8 cellular contexts compared by ENCODE assay signal in genomic region chr12:92145481-92145730, GRCh38. TPM values are rescaled to one million over a fixed set of nuclear protein-coding genes. Genes with fewer than 3 reads are reported as not detected.
A peak's percentile ranks its signal among the peaks of the same experiment; 100 is the strongest.
DNase-seq lines count a peak whose midpoint lies in the region; TF ChIP-seq lines count a peak whose summit lies in the region.

No MANE protein-coding gene starts in this region.

- H3K9me3 ChIP-seq in MG63 (no peaks in the 10 kb centered on the region), muscle layer of duodenum (ENCODE audit: control insufficient read depth in 1 of 2, low read length in 2 of 2) (no peaks in the 10 kb centered on the region)

- intact Hi-C loops in activated CD4-positive, alpha-beta T cell treated with anti-CD3 and anti-CD28 coated beads, Interleukin-2, amount 10 ng/mL, durations not matched to agents 24 days and 14 days (cut with micrococcal nuclease) = loop anchor here (1.0 to 5.0 kb wide), 6 partner anchors 8 to 782 kb away; partner anchors contain the start of gene EEA1
- intact Hi-C loops in dendritic cell treated with granulocyte-macrophage colony-stimulating factor and Interleukin-4, amounts not matched to agents 40 ng/mL and 50 ng/mL, for 4 days (cut with micrococcal nuclease) = loop anchor here (5.0 to 10.0 kb wide), 3 partner anchors 149 to 447 kb away; no protein-coding TSS in a partner anchor

- peaks cover 32% of the 10 kb centered on the region for H3K36me3 ChIP-seq in MG63
- H3K36me3 ChIP-seq in muscle layer of duodenum (ENCODE audit: control insufficient read depth in 1 of 2, insufficient read depth in 2 of 2, low read length in 2 of 2) = peaks cover 16 to 29% of the 10 kb centered on the region in 2 donors

- POLR2A ChIA-PET in HEK293T (lab: Yijun Ruan, JAX) = interaction anchor here (0.6 to 3.6 kb wide), 94 partner anchors 10 to 775 kb away, joined by 3 to 48 read pairs (median 4); no protein-coding TSS in a partner anchor

- H3K27me3 ChIP-seq in MG63 (no peaks in the 10 kb centered on the region), muscle layer of duodenum (ENCODE audit: low read depth, low read length) (no peaks in the 10 kb centered on the region)

- peaks cover 28% of the 10 kb centered on the region for H3K4me1 Mint-ChIP-seq in activated CD4-positive, alpha-beta T cell treated with anti-CD3 and anti-CD28 coated beads, Interleukin-2, amount 10 ng/mL, durations not matched to agents 24 days and 14 days
- H3K4me1 Mint-ChIP-seq in dendritic cell treated with granulocyte-macrophage colony-stimulating factor and Interleukin-4, amounts not matched to agents 40 ng/mL and 50 ng/mL, for 4 days (ENCODE audit: low read depth) = peaks cover 45% of the 10 kb centered on the region

- peak overlapping the region; percentile 99 for H3K27ac Mint-ChIP-seq in activated CD4-positive, alpha-beta T cell treated with anti-CD3 and anti-CD28 coated beads, Interleukin-2, amount 10 ng/mL, durations not matched to agents 24 days and 14 days
- H3K27ac Mint-ChIP-seq in dendritic cell treated with granulocyte-macrophage colony-stimulating factor and Interleukin-4, amounts not matched to agents 40 ng/mL and 50 ng/mL, for 4 days = peak overlapping the region; percentile 92

- CTCF ChIA-PET in HEK293T (lab: Yijun Ruan, JAX) = interaction anchor here (0.6 to 1.1 kb wide), 3 partner anchors 9 to 334 kb away, joined by 3 to 4 read pairs (median 4); no protein-coding TSS in a partner anchor

- peaks cover 0 to 4% of the 10 kb centered on the region in 2 donors for H3K4me1 ChIP-seq in muscle layer of duodenum (ENCODE audit: control insufficient read depth in 1 of 2, insufficient read depth in 2 of 2, low read length in 2 of 2)

- no peak for DNase-seq in activated CD4-positive, alpha-beta T cell treated with anti-CD3 and anti-CD28 coated beads, Interleukin-2, amount 10 ng/mL, durations not matched to agents 24 days and 14 days
- no peak for DNase-seq in activated CD4-positive, alpha-beta T cell treated with anti-CD3 and anti-CD28 coated beads for 48 hours
- DNase-seq in MG63 = no peak
- no peak for DNase-seq in SK-N-DZ (ENCODE audit: low spot score)
- DNase-seq in NCI-H2029 treated with DMSO at 0.1 percent for 48 hours (lab: John Stamatoyannopoulos, UW) = no peak
- no peak for DNase-seq in HEK293T (ENCODE audit: extremely low spot score)

- H3K27me3 Mint-ChIP-seq in activated CD4-positive, alpha-beta T cell treated with anti-CD3 and anti-CD28 coated beads, Interleukin-2, amount 10 ng/mL, durations not matched to agents 24 days and 14 days = no peaks in the 10 kb centered on the region
- no peaks in the 10 kb centered on the region for H3K27me3 Mint-ChIP-seq in dendritic cell treated with granulocyte-macrophage colony-stimulating factor and Interleukin-4, amounts not matched to agents 40 ng/mL and 50 ng/mL, for 4 days

- H3K4me3 ChIP-seq in MG63 (peak overlapping the region; percentile 76), muscle layer of duodenum (ENCODE audit: low read depth in 1 of 2, low read length in 2 of 2) (peak overlapping the region; percentile 95 to 98)

- H3K9me3 Mint-ChIP-seq in activated CD4-positive, alpha-beta T cell treated with anti-CD3 and anti-CD28 coated beads, Interleukin-2, amount 10 ng/mL, durations not matched to agents 24 days and 14 days = no peaks in the 10 kb centered on the region
- H3K9me3 Mint-ChIP-seq in dendritic cell treated with granulocyte-macrophage colony-stimulating factor and Interleukin-4, amounts not matched to agents 40 ng/mL and 50 ng/mL, for 4 days = no peaks in the 10 kb centered on the region

- peak overlapping the region; percentile 99 for H3K4me3 Mint-ChIP-seq in activated CD4-positive, alpha-beta T cell treated with anti-CD3 and anti-CD28 coated beads, Interleukin-2, amount 10 ng/mL, durations not matched to agents 24 days and 14 days
- H3K4me3 Mint-ChIP-seq in dendritic cell treated with granulocyte-macrophage colony-stimulating factor and Interleukin-4, amounts not matched to agents 40 ng/mL and 50 ng/mL, for 4 days = peak overlapping the region; percentile 96

- peak overlapping the region; percentile 93 for H3K27ac ChIP-seq in muscle layer of duodenum (ENCODE audit: low read length)

- H3K36me3 Mint-ChIP-seq in activated CD4-positive, alpha-beta T cell treated with anti-CD3 and anti-CD28 coated beads, Interleukin-2, amount 10 ng/mL, durations not matched to agents 24 days and 14 days (ENCODE audit: low read depth) = peaks cover 60% of the 10 kb centered on the region
- H3K36me3 Mint-ChIP-seq in dendritic cell treated with granulocyte-macrophage colony-stimulating factor and Interleukin-4, amounts not matched to agents 40 ng/mL and 50 ng/mL, for 4 days (ENCODE audit: low read depth) = peaks cover 42% of the 10 kb centered on the region

TF ChIP-seq in HEK293T, 16 proteins besides CTCF, POLR2A, EP300 and RAD21:
- TF ChIP-seq SP1 (IDR thresholded peaks at IDR 0.05) = no peak
- TF ChIP-seq, protein P1, sequence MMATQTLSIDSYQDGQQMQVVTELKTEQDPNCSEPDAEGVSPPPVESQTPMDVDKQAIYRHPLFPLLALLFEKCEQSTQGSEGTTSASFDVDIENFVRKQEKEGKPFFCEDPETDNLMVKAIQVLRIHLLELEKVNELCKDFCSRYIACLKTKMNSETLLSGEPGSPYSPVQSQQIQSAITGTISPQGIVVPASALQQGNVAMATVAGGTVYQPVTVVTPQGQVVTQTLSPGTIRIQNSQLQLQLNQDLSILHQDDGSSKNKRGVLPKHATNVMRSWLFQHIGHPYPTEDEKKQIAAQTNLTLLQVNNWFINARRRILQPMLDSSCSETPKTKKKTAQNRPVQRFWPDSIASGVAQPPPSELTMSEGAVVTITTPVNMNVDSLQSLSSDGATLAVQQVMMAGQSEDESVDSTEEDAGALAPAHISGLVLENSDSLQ (IDR thresholded peaks at IDR 0.05) = no peak
- TF ChIP-seq ARNT (IDR thresholded peaks at IDR 0.05) = no peak
- no peak for TF ChIP-seq ZNF384 (IDR thresholded peaks at IDR 0.05)
- no peak for TF ChIP-seq FOXK2 (IDR thresholded peaks at IDR 0.05)
- no peak for TF ChIP-seq FOXM1 (IDR thresholded peaks at IDR 0.05; ENCODE audit: borderline replicate concordance)
- TF ChIP-seq TARDBP (IDR thresholded peaks at IDR 0.05) = no peak
- no peak for TF ChIP-seq NFRKB (IDR thresholded peaks at IDR 0.05)
- no peak for TF ChIP-seq SUZ12 (IDR thresholded peaks at IDR 0.05)
- TF ChIP-seq HDGF (IDR thresholded peaks at IDR 0.05; ENCODE audit: borderline replicate concordance) = no peak

RNA-seq across cellular contexts. Expression of gene BTG1, which starts 0.2 kb away (rescaled TPM):
- total RNA-seq in activated CD4-positive, alpha-beta T cell treated with anti-CD3 and anti-CD28 coated beads, Interleukin-2, amount 10 ng/mL, durations not matched to agents 24 days and 14 days = 84.2 and 90.8 TPM in 2 replicates
- total RNA-seq in MG63 (2014; rRNA removed; shearing (Covaris generic); ENCODE audit: low replicate concordance) = 1.2 and 2.0 TPM in 2 replicates
- polyA plus RNA-seq in SK-N-DZ (2014; cell fraction: cytosol; rRNA removed) = 7.6 and 11.3 TPM in 2 replicates
- 8.0 and 12.6 TPM in 2 replicates for polyA plus RNA-seq in SK-N-DZ (2014; cell fraction: nucleus; rRNA removed)

Comparison
In these comparisons a context has a peak if more than half of its experiments do, and no peak if none do; other contexts are left out.
1. RNA of gene BTG1, which starts 0.2 kb away (total RNA-seq): 84.2 to 90.8 TPM in activated CD4-positive, alpha-beta T cell treated with anti-CD3 and anti-CD28 coated beads, Interleukin-2, amount 10 ng/mL, durations not matched to agents 24 days and 14 days; 1.2 to 2.0 TPM in MG63; every median in the first group is over 10 times any median in the second.